ENCODE assay signal across 24 cellular contexts in the genomic region with DNA sequence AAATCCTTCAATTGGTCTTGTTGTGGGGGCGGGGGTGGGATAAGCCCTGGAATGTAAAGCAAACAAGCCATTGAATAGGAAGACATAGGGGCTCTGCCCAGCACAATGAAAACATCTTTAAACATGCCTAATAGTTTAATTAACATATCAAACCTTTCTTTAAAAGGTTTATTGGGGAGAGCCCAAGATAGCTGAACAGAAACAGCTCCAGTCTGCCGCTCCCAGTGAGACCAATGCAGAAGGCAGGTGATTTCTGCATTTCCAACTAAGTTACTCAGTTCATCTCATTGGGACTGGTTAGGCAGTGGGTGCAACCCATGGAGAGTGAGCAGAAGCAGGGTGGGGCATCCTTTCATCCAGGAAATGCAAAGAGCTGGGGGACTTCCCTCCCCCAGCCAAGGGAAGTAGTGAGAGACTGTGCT.
"Had no signal": no experiment of that assay in that cellular context is flagged by ENCODE, and none has a peak within 500 bp of the region (broad histone marks: within the 10 kb centered on the region; RNA-seq: fewer than 3 reads in every experiment).

No MANE protein-coding gene starts in this region.

- H3K4me1 ChIP-seq: gastroesophageal sphincter, left lung, lower lobe of right lung, pancreas, prostate gland, testis, transverse colon had no signal

- DNase-seq: activated CD4-positive, alpha-beta T cell treated with anti-CD3 and anti-CD28 coated beads for 36 hours; activated CD4-positive, CD25-positive, alpha-beta regulatory T cell; activated naive CD4-positive, alpha-beta T cell treated with Interleukin-2 at 50 U/mL for 16 hours; activated T-cell treated with anti-CD3 and anti-CD28 coated beads for 4 hours; activated T-cell treated with anti-CD3 and anti-CD28 coated beads, Interleukin-2, amount 50 U/mL, for 72 hours; anterior cingulate cortex; effector memory CD4-positive, alpha-beta T cell; erythroblast; head of caudate nucleus; hypothalamus; left lung; lower lobe of right lung; mesenchymal stem cell; pancreas; retina; stimulated activated CD4-positive, alpha-beta T cell treated with anti-CD3 and anti-CD28 coated beads, Interleukin-12 subunit alpha, Interleukin-12 subunit beta, amount 100 ng/mL, for 4 hours; stimulated activated CD4-positive, alpha-beta T cell treated with anti-CD3 and anti-CD28 coated beads, Interleukin-4, amount 100 ng/mL, for 1 hour; stimulated activated naive CD8-positive, alpha-beta T cell treated with anti-CD3 and anti-CD28 coated beads, Interleukin-15, Interleukin-2, amounts not matched to agents 100 U/mL and 50 U/mL, for 24 hours; T-helper 1 cell; testis; transverse colon had no signal

- H3K9me3 ChIP-seq: gastroesophageal sphincter, left lung, lower lobe of right lung, pancreas, prostate gland, testis, transverse colon had no signal

- H3K36me3 ChIP-seq: gastroesophageal sphincter, left lung, lower lobe of right lung, pancreas, prostate gland, transverse colon had no signal

- H3K27me3 ChIP-seq: gastroesophageal sphincter, left lung, pancreas, testis, transverse colon had no signal

- H3K27ac ChIP-seq: gastroesophageal sphincter, left lung, lower lobe of right lung, pancreas, prostate gland, skin epidermis, testis, transverse colon had no signal

- H3K4me3 ChIP-seq: gastroesophageal sphincter, left lung, lower lobe of right lung, pancreas, prostate gland, skin epidermis, testis, transverse colon had no signal
